Comparison of ENCODE assay signal across 20 cellular contexts in genomic region chr11:43779306-43779705, GRCh38.
DNase-seq lines count a peak whose midpoint lies in the region; ATAC-seq and TF ChIP-seq lines count a peak whose summit lies in the region.
"Had no signal": no experiment of that assay in that cellular context is flagged by ENCODE, and none has a peak within 500 bp of the region (broad histone marks: within the 10 kb centered on the region; RNA-seq: fewer than 3 reads in every experiment).

No MANE protein-coding gene starts in this region.

- no peak for TF ChIP-seq POLR2A in breast epithelium (IDR thresholded peaks at IDR 0.05)

- H2AFZ ChIP-seq in mammary epithelial cell (ENCODE audit: low read depth, low read length), result no peak overlapping the region
- H2AFZ ChIP-seq in PC-3 (ENCODE audit: low read length), result no peak overlapping the region

- intact Hi-C loops in mammary epithelial cell (cut with micrococcal nuclease), result no loop called here
- intact Hi-C loops in breast epithelium (cut with DNase I; ENCODE audit: low total_unique reads), result no loop called here
- intact Hi-C loops in PC-3 (cut with micrococcal nuclease), result no loop called here

- H4K20me1 ChIP-seq in mammary epithelial cell (ENCODE audit: insufficient read depth, low read length) (no peaks in the 10 kb centered on the region), PC-3 (ENCODE audit: low read length) (no peaks in the 10 kb centered on the region)
- H4K20me1 ChIP-seq: BLaER1 had no signal

- no peak overlapping the region for H3K27ac ChIP-seq in mammary epithelial cell (ENCODE audit: insufficient read depth, low read depth, low read length)
- H3K27ac ChIP-seq in breast epithelium, result no peak overlapping the region
- H3K27ac ChIP-seq in foreskin keratinocyte, result no peak overlapping the region
- peak overlapping the region; percentile 39 for H3K27ac ChIP-seq in neutrophil
- no peak overlapping the region for H3K27ac ChIP-seq in PC-3 (ENCODE audit: low read length)
- H3K27ac ChIP-seq: 22Rv1, BLaER1, C4-2B had no signal

- in situ Hi-C loops in mammary epithelial cell (cut with MboI; ENCODE audit: low sequenced_read_pairs in 2 of 2), result no loop called here

- TF ChIP-seq CTCF in mammary epithelial cell (conservative IDR thresholded peaks at IDR 0.05 in 1 of 2, IDR thresholded peaks at IDR 0.05 in 1 of 2; ENCODE audit: extremely low read depth in 1 of 2, insufficient read depth in 1 of 2, low read depth in 1 of 2, low read length in 2 of 2) (no peak), breast epithelium (IDR thresholded peaks at IDR 0.05) (no peak), foreskin keratinocyte (conservative IDR thresholded peaks at IDR 0.05) (no peak), neutrophil (IDR thresholded peaks at IDR 0.05) (no peak), PC-3 (conservative IDR thresholded peaks at IDR 0.05; ENCODE audit: low read depth, low read length) (no peak)

- H3K9me3 ChIP-seq in mammary epithelial cell (replicated peaks; ENCODE audit: insufficient read depth, low read length) (peaks cover 1% of the 10 kb centered on the region), breast epithelium (peaks cover 7 to 20% of the 10 kb centered on the region in 2 donors), neutrophil (no peaks in the 10 kb centered on the region), PC-3 (ENCODE audit: low read length) (no peaks in the 10 kb centered on the region)

- POLR2A ChIA-PET in PC-3 (lab: Charles Lee; ENCODE audit: unreplicated experiment), result no interaction called here

- dilution Hi-C loops in mammary epithelial cell (cut with HindIII; ENCODE audit: low sequenced_read_pairs), result no loop called here

- peaks cover 42% of the 10 kb centered on the region for H3K79me2 ChIP-seq in mammary epithelial cell (ENCODE audit: insufficient read depth, low read length)
- no peaks in the 10 kb centered on the region for H3K79me2 ChIP-seq in PC-3 (ENCODE audit: low read length)

- H3K4me2 ChIP-seq in mammary epithelial cell (ENCODE audit: insufficient read depth, low read depth, low read length) (no peak overlapping the region), PC-3 (ENCODE audit: low read length) (no peak overlapping the region)
- H3K4me2 ChIP-seq: BLaER1 had no signal

- DNase-seq in mammary epithelial cell (peak; percentile 12), breast epithelium (ENCODE audit: low spot score in 2 of 2) (no peak), foreskin keratinocyte (no peak), SKM-1 (lab: John Stamatoyannopoulos, UW; ENCODE audit: unreplicated experiment) (no peak), NCI-H1436 (lab: John Stamatoyannopoulos, UW) (no peak), PC-3 (no peak)
- DNase-seq: CD4-positive, CD25-positive, alpha-beta regulatory T cell; CD8-positive, alpha-beta T cell; DMS 273 treated with DMSO at 0.1 percent for 48 hours; DMS79; EL; GDM1; H9; HFFc6 had no signal

- no peak overlapping the region for H3K9ac ChIP-seq in mammary epithelial cell (ENCODE audit: insufficient read depth, low read length)
- H3K9ac ChIP-seq in PC-3 (ENCODE audit: low read length), result no peak overlapping the region
- H3K9ac ChIP-seq: BLaER1 had no signal

- no peaks in the 10 kb centered on the region for H3F3A ChIP-seq in PC-3 (ENCODE audit: low read length, unreplicated experiment)

- H3K4me1 ChIP-seq in mammary epithelial cell (ENCODE audit: insufficient read depth, low read length) (no peaks in the 10 kb centered on the region), breast epithelium (no peaks in the 10 kb centered on the region), foreskin keratinocyte (no peaks in the 10 kb centered on the region), neutrophil (ENCODE audit: control insufficient read depth in 1 of 2, insufficient read depth in 1 of 2, low read depth in 1 of 2, low read length in 1 of 2) (no peaks in the 10 kb centered on the region), PC-3 (ENCODE audit: insufficient read depth, low read length) (no peaks in the 10 kb centered on the region)
- H3K4me1 ChIP-seq: BLaER1 had no signal

- ATAC-seq in foreskin keratinocyte, result peak; percentile 47
- no peak for ATAC-seq in GM19351 (IDR thresholded peaks at IDR 0.05; ENCODE audit: unreplicated experiment)
- no peak for ATAC-seq in PC-3
- ATAC-seq: CD8-positive, alpha-beta T cell; GM12878 had no signal

- H3K36me3 ChIP-seq in mammary epithelial cell (ENCODE audit: insufficient read depth, low read length), result no peaks in the 10 kb centered on the region
- no peaks in the 10 kb centered on the region for H3K36me3 ChIP-seq in breast epithelium
- no peaks in the 10 kb centered on the region for H3K36me3 ChIP-seq in neutrophil
- H3K36me3 ChIP-seq in PC-3 (ENCODE audit: low read depth, low read length), result peaks cover 3% of the 10 kb centered on the region

- WGBS in mammary epithelial cell (ENCODE audit: low coverage, missing lambda C conversion rate), result 72% methylated on average over 2 of the region's 2 CpGs

- no TSS peak for BruUV-seq in mammary epithelial cell (replicated peaks; lab: Mats Ljungman, UMichigan)
- no TSS peak for BruUV-seq in PC-3 (replicated peaks; lab: Mats Ljungman, UMichigan)

- H3K4me3 ChIP-seq in mammary epithelial cell (replicated peaks in 1 of 3; ENCODE audit: insufficient read depth in 1 of 3, low read depth in 2 of 3, low read length in 3 of 3) (no peak overlapping the region), breast epithelium (no peak overlapping the region), neutrophil (ENCODE audit: low read depth in 1 of 2, low read length in 1 of 2) (no peak overlapping the region), PC-3 (ENCODE audit: low read length) (no peak overlapping the region)
- H3K4me3 ChIP-seq: BLaER1, GM12878 had no signal

- CTCF ChIA-PET in mammary epithelial cell (lab: Charles Lee; ENCODE audit: low non-redundant PET), result no interaction called here
- CTCF ChIA-PET in PC-3 (lab: Charles Lee), result no interaction called here

- no peaks in the 10 kb centered on the region for H3K9me2 ChIP-seq in PC-3 (replicated peaks; ENCODE audit: low read length)

- H3K27me3 ChIP-seq in mammary epithelial cell (ENCODE audit: insufficient read depth, low read length), result no peaks in the 10 kb centered on the region
- no peaks in the 10 kb centered on the region for H3K27me3 ChIP-seq in breast epithelium
- no peaks in the 10 kb centered on the region for H3K27me3 ChIP-seq in foreskin keratinocyte
- no peaks in the 10 kb centered on the region for H3K27me3 ChIP-seq in neutrophil
- no peaks in the 10 kb centered on the region for H3K27me3 ChIP-seq in PC-3 (ENCODE audit: low read length)
- H3K27me3 ChIP-seq: BLaER1 had no signal
